In the genomic region with DNA sequence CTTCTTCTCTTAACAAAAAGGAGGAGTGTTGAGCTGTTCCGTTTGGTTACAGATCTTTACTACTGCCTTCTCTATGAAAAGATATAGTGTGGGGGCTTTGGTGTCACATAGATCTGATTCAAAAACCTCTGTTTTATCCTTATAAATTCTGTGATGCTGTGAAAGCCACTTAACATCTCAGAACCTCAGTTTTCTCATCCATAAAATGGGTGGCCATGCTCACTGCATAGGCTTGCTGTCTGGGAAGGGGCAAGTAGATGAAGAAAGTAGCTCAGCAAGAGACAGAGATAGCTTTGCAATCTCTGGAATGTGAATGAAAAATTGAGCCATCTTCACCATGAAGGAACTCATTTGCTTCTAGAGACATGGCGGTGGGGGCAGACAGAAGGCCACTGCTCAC, we compare ENCODE assay signal across 25 cellular contexts. TPM values are rescaled to one million over a fixed set of nuclear protein-coding genes. Genes with fewer than 3 reads are reported as not detected.
DNase-seq lines count a peak whose midpoint lies in the region; ATAC-seq, FAIRE-seq and TF ChIP-seq lines count a peak whose summit lies in the region.
"Had no signal": no experiment of that assay in that cellular context is flagged by ENCODE, and none has a peak within 500 bp of the region (broad histone marks: within the 10 kb centered on the region; RNA-seq: fewer than 3 reads in every experiment).

No MANE protein-coding gene starts in this region.

- CTCF ChIA-PET in activated CD8-positive, alpha-beta memory T cell treated with anti-CD3 and anti-CD28 coated beads, Interleukin-2, amount 10 ng/mL, durations not matched to agents 7 days and 5 days (lab: Charles Lee): interaction anchor here (1.0 kb wide), 1 partner anchor 25 kb away, joined by 4 read pairs; no protein-coding TSS in a partner anchor
- CTCF ChIA-PET in HepG2 (lab: Yijun Ruan, JAX; ENCODE audit: low intra/inter-chr PET ratio, low total read pairs): no interaction called here
- CTCF ChIA-PET in K562 (lab: Yijun Ruan, JAX; ENCODE audit: low intra/inter-chr PET ratio): no interaction called here
- CTCF ChIA-PET in SK-N-SH (lab: Yijun Ruan, JAX): interaction anchor here (1.1 to 1.6 kb wide), 4 partner anchors 20 to 38 kb away, joined by 3 to 6 read pairs (median 5); no protein-coding TSS in a partner anchor

- no peaks in the 10 kb centered on the region for H3K4me1 Mint-ChIP-seq in activated CD8-positive, alpha-beta memory T cell treated with anti-CD3 and anti-CD28 coated beads, Interleukin-2, amount 10 ng/mL, durations not matched to agents 7 days and 5 days
- H3K4me1 Mint-ChIP-seq: B cell; CD8-positive, alpha-beta memory T cell had no signal

- POLR2A ChIA-PET in HepG2 (lab: Yijun Ruan, JAX): no interaction called here
- POLR2A ChIA-PET in K562 (lab: Yijun Ruan, JAX): no interaction called here
- POLR2A ChIA-PET in SK-N-SH (lab: Yijun Ruan, JAX): no interaction called here

- no peak overlapping the region for H3K27ac ChIP-seq in HepG2 (ENCODE audit: extremely low read length, insufficient read depth, low read length)
- H3K27ac ChIP-seq in right lobe of liver: no peak overlapping the region
- no peak overlapping the region for H3K27ac ChIP-seq in K562 (ENCODE audit: extremely low read depth, low read depth, low read length)
- no peak overlapping the region for H3K27ac ChIP-seq in SK-N-SH (ENCODE audit: low read depth in 2 of 2, low read length in 1 of 2)
- H3K27ac ChIP-seq: 22Rv1; BLaER1 treated with 17β-estradiol and CSF1 and Interleukin-3, amounts not matched to agents 10 nM and 100 nM had no signal

- H3K9ac ChIP-seq in HepG2 (ENCODE audit: insufficient read depth, low read depth, low read length) (no peak overlapping the region), K562 (ENCODE audit: insufficient read depth in 1 of 2, low read depth in 2 of 2, low read length in 2 of 2) (no peak overlapping the region), SK-N-SH (no peak overlapping the region)
- H3K9ac ChIP-seq: BLaER1 treated with 17β-estradiol and CSF1 and Interleukin-3, amounts not matched to agents 10 nM and 100 nM had no signal

- H4K20me1 ChIP-seq in HepG2 (ENCODE audit: insufficient read depth, low read length): no peaks in the 10 kb centered on the region
- H4K20me1 ChIP-seq in K562 (replicated peaks; ENCODE audit: control insufficient read depth, insufficient read depth, low read length): no peaks in the 10 kb centered on the region
- H4K20me1 ChIP-seq in SK-N-SH (ENCODE audit: insufficient read depth): no peaks in the 10 kb centered on the region
- H4K20me1 ChIP-seq: BLaER1 treated with 17β-estradiol and CSF1 and Interleukin-3, amounts not matched to agents 10 nM and 100 nM had no signal

- ATAC-seq in activated CD8-positive, alpha-beta memory T cell treated with anti-CD3 and anti-CD28 coated beads, Interleukin-2, amount 10 ng/mL, durations not matched to agents 7 days and 5 days: no peak
- ATAC-seq in HepG2: no peak
- no peak for ATAC-seq in right lobe of liver
- no peak for ATAC-seq in K562
- no peak for ATAC-seq in GM18498 (IDR thresholded peaks at IDR 0.05; ENCODE audit: unreplicated experiment)
- ATAC-seq: GM12878 had no signal

- peaks cover 5% of the 10 kb centered on the region for H3K27me3 Mint-ChIP-seq in activated CD8-positive, alpha-beta memory T cell treated with anti-CD3 and anti-CD28 coated beads, Interleukin-2, amount 10 ng/mL, durations not matched to agents 7 days and 5 days
- H3K27me3 Mint-ChIP-seq: CD4-positive, alpha-beta T cell had no signal

- intact Hi-C loops in HepG2 (cut with micrococcal nuclease; ENCODE audit: unreplicated experiment) (no loop called here), right lobe of liver (cut with DNase I) (no loop called here), K562 (cut with micrococcal nuclease) (no loop called here)

- TF ChIP-seq EP300 in HepG2 (IDR thresholded peaks at IDR 0.05; ENCODE audit: low read depth in 2 of 2, low read length in 2 of 2) (no peak), HepG2 (CRISPR knock-in tag; IDR thresholded peaks at IDR 0.05; ENCODE audit: borderline replicate concordance) (no peak), K562 (IDR thresholded peaks at IDR 0.05; ENCODE audit: low read length) (no peak), SK-N-SH (IDR thresholded peaks at IDR 0.05; ENCODE audit: borderline replicate concordance in 1 of 2, low read depth in 1 of 2, low read length in 1 of 2) (no peak)

- H3K4me3 Mint-ChIP-seq in activated CD8-positive, alpha-beta memory T cell treated with anti-CD3 and anti-CD28 coated beads, Interleukin-2, amount 10 ng/mL, durations not matched to agents 7 days and 5 days: no peak overlapping the region
- H3K4me3 Mint-ChIP-seq: B cell; CD14-positive monocyte; CD4-positive, alpha-beta T cell; CD8-positive, alpha-beta memory T cell had no signal

- no peaks in the 10 kb centered on the region for H3K36me3 ChIP-seq in HepG2 (replicated peaks in 1 of 2; ENCODE audit: control insufficient read depth in 1 of 2, insufficient read depth in 2 of 2, low read length in 2 of 2)
- H3K36me3 ChIP-seq in right lobe of liver: no peaks in the 10 kb centered on the region
- H3K36me3 ChIP-seq in K562 (ENCODE audit: control insufficient read depth, insufficient read depth, low read length): no peaks in the 10 kb centered on the region
- no peaks in the 10 kb centered on the region for H3K36me3 ChIP-seq in SK-N-SH (replicated peaks in 1 of 2; ENCODE audit: control insufficient read depth in 1 of 2, insufficient read depth in 2 of 2, low read length in 1 of 2)
- H3K36me3 ChIP-seq: BLaER1 treated with 17β-estradiol and CSF1 and Interleukin-3, amounts not matched to agents 10 nM and 100 nM had no signal

- no peak for TF ChIP-seq CTCF in HepG2 (CRISPR knock-in tag; IDR thresholded peaks at IDR 0.05)
- TF ChIP-seq CTCF in right lobe of liver (IDR thresholded peaks at IDR 0.05): no peak
- TF ChIP-seq CTCF in K562 (IDR thresholded peaks at IDR 0.05 in 2 of 3, conservative IDR thresholded peaks at IDR 0.05 in 1 of 3; ENCODE audit: insufficient read depth in 2 of 3, low read depth in 1 of 3, low read length in 3 of 3): no peak
- TF ChIP-seq CTCF in SK-N-SH (IDR thresholded peaks at IDR 0.05): no peak

- H2AFZ ChIP-seq in HepG2 (ENCODE audit: low read length) (no peak overlapping the region), K562 (ENCODE audit: low read depth, low read length) (no peak overlapping the region), SK-N-SH (ENCODE audit: low read depth) (no peak overlapping the region)

- WGBS in HepG2 (ENCODE audit: low lambda C conversion rate): 58% methylated on average over 2 of the region's 2 CpGs
- WGBS in right lobe of liver (ENCODE audit: insufficient coverage, low coverage, low lambda C conversion rate, missing lambda C conversion rate): no CpG with 5 or more reads among the region's 2 CpGs
- WGBS in K562 (ENCODE audit: insufficient coverage, low coverage, missing lambda C conversion rate): 78% methylated on average over 1 of the region's 2 CpGs
- WGBS in SK-N-SH (ENCODE audit: low lambda C conversion rate): 93% methylated on average over 2 of the region's 2 CpGs

- no peaks in the 10 kb centered on the region for H3F3A ChIP-seq in SK-N-SH (replicated peaks; ENCODE audit: insufficient read depth)

- BruUV-seq in HepG2 (replicated peaks; lab: Mats Ljungman, UMichigan): no TSS peak
- no TSS peak for BruUV-seq in K562 (replicated peaks; lab: Mats Ljungman, UMichigan)

- H3K4me3 ChIP-seq in HepG2 (replicated peaks in 1 of 3; ENCODE audit: insufficient read depth in 1 of 3, low read depth in 2 of 3, low read length in 3 of 3) (no peak overlapping the region), right lobe of liver (no peak overlapping the region), K562 (no peak overlapping the region), SK-N-SH (ENCODE audit: low read depth in 2 of 2, low read length in 1 of 2) (no peak overlapping the region)
- H3K4me3 ChIP-seq: BLaER1 treated with 17β-estradiol and CSF1 and Interleukin-3, amounts not matched to agents 10 nM and 100 nM; GM12878 had no signal

- no peaks in the 10 kb centered on the region for H3K9me2 ChIP-seq in SK-N-SH

- H3K36me3 Mint-ChIP-seq in activated CD8-positive, alpha-beta memory T cell treated with anti-CD3 and anti-CD28 coated beads, Interleukin-2, amount 10 ng/mL, durations not matched to agents 7 days and 5 days: no peaks in the 10 kb centered on the region

- no peaks in the 10 kb centered on the region for H3K9me1 ChIP-seq in K562 (ENCODE audit: control insufficient read depth, insufficient read depth, low read length)

- H3K79me2 ChIP-seq in HepG2 (ENCODE audit: insufficient read depth, low read length) (no peaks in the 10 kb centered on the region), K562 (ENCODE audit: control insufficient read depth, insufficient read depth, low read length) (no peaks in the 10 kb centered on the region), SK-N-SH (ENCODE audit: insufficient read depth) (no peaks in the 10 kb centered on the region)

- peaks cover 3 to 35% of the 10 kb centered on the region in 2 experiments; a peak in 4 of 5 replicates for H3K27me3 ChIP-seq in HepG2 (ENCODE audit: control insufficient read depth in 1 of 2, insufficient read depth in 2 of 2, low read length in 2 of 2)
- H3K27me3 ChIP-seq in right lobe of liver: no peaks in the 10 kb centered on the region
- no peaks in the 10 kb centered on the region for H3K27me3 ChIP-seq in K562 (ENCODE audit: control insufficient read depth in 2 of 2, insufficient read depth in 2 of 2, low read length in 2 of 2)
- no peaks in the 10 kb centered on the region for H3K27me3 ChIP-seq in SK-N-SH (ENCODE audit: insufficient read depth)
- H3K27me3 ChIP-seq: BLaER1 treated with 17β-estradiol and CSF1 and Interleukin-3, amounts not matched to agents 10 nM and 100 nM had no signal

- H3K9me3 ChIP-seq in HepG2 (ENCODE audit: low read length): no peaks in the 10 kb centered on the region
- H3K9me3 ChIP-seq in right lobe of liver: no peaks in the 10 kb centered on the region
- H3K9me3 ChIP-seq in K562 (replicated peaks; ENCODE audit: control insufficient read depth, insufficient read depth, low read depth, low read length): no peaks in the 10 kb centered on the region
- H3K9me3 ChIP-seq in SK-N-SH: no peaks in the 10 kb centered on the region

- H3K27ac Mint-ChIP-seq in activated CD8-positive, alpha-beta memory T cell treated with anti-CD3 and anti-CD28 coated beads, Interleukin-2, amount 10 ng/mL, durations not matched to agents 7 days and 5 days: no peak overlapping the region
- H3K27ac Mint-ChIP-seq: B cell; CD4-positive, alpha-beta T cell had no signal

- in situ Hi-C loops in HepG2 (cut with HindIII; ENCODE audit: extremely low pct_ligation_motif_present, low pct_unique_long_range_greater_than_20kb): no loop called here
- in situ Hi-C loops in K562 (cut with MboI): no loop called here

- TF ChIP-seq POLR2A in HepG2 (IDR thresholded peaks at IDR 0.05; ENCODE audit: insufficient read depth in 1 of 2, low read depth in 2 of 2, low read length in 2 of 2): no peak
- TF ChIP-seq POLR2A in right lobe of liver (IDR thresholded peaks at IDR 0.05): no peak
- no peak for TF ChIP-seq POLR2A in K562 (conservative IDR thresholded peaks at IDR 0.05)

- FAIRE-seq in HepG2 (lab: Jason Lieb, UNC) (no peak), K562 (lab: Jason Lieb, UNC) (no peak)
- FAIRE-seq: A204.1, D721Med, GM12878, GM18507 had no signal

- H3K4me2 ChIP-seq in HepG2 (ENCODE audit: low read depth, low read length): no peak overlapping the region
- H3K4me2 ChIP-seq in K562 (ENCODE audit: insufficient read depth, low read length): no peak overlapping the region
- H3K4me2 ChIP-seq in SK-N-SH: no peak overlapping the region

- TF ChIP-seq RAD21 in HepG2 (CRISPR knock-in tag; IDR thresholded peaks at IDR 0.05): no peak
- TF ChIP-seq RAD21 in K562 (CRISPR knock-in tag; conservative IDR thresholded peaks at IDR 0.05 in 1 of 2, IDR thresholded peaks at IDR 0.05 in 1 of 2): no peak
- TF ChIP-seq RAD21 in SK-N-SH (IDR thresholded peaks at IDR 0.05; ENCODE audit: low read length): no peak

- peak; percentile 37 for DNase-seq in activated CD8-positive, alpha-beta memory T cell treated with anti-CD3 and anti-CD28 coated beads for 24 hours
- no peak for DNase-seq in activated CD8-positive, alpha-beta memory T cell treated with anti-CD3 and anti-CD28 coated beads, Interleukin-2, amount 10 ng/mL, durations not matched to agents 7 days and 5 days
- no peak for DNase-seq in HepG2 (ENCODE audit: low spot score)
- DNase-seq in right lobe of liver: no peak
- DNase-seq in K562 (ENCODE audit: extremely low read depth in 1 of 4, low spot score in 3 of 4): no peak
- peak; percentile 7 for DNase-seq in ureter (ENCODE audit: low spot score)
- no peak for DNase-seq in SK-N-SH
- DNase-seq: CD4-positive, alpha-beta T cell; CD8-positive, alpha-beta memory T cell; DMS 273 treated with DMSO at 0.1 percent for 48 hours; DMS79; EL; GDM1; GOT3; H7; HCEC 1CT had no signal

- H3K4me1 ChIP-seq in HepG2 (ENCODE audit: insufficient read depth, low read length) (no peaks in the 10 kb centered on the region), right lobe of liver (no peaks in the 10 kb centered on the region), K562 (replicated peaks in 1 of 2; ENCODE audit: control insufficient read depth in 2 of 2, insufficient read depth in 2 of 2, low read length in 2 of 2) (peaks cover 8 to 27% of the 10 kb centered on the region in 2 experiments), SK-N-SH (ENCODE audit: control insufficient read depth in 1 of 2, insufficient read depth in 2 of 2, low read depth in 1 of 2, low read length in 1 of 2) (peaks cover 0 to 12% of the 10 kb centered on the region in 2 experiments; a peak in 1 of 4 replicates)

- no peaks in the 10 kb centered on the region for H3K9me3 Mint-ChIP-seq in activated CD8-positive, alpha-beta memory T cell treated with anti-CD3 and anti-CD28 coated beads, Interleukin-2, amount 10 ng/mL, durations not matched to agents 7 days and 5 days (ENCODE audit: low read depth)
- H3K9me3 Mint-ChIP-seq: CD4-positive, alpha-beta T cell; CD8-positive, alpha-beta memory T cell had no signal

RNA-seq across cellular contexts. Expression of gene RNF24, which starts 31.6 kb away (rescaled TPM):
- total RNA-seq in activated CD8-positive, alpha-beta memory T cell treated with anti-CD3 and anti-CD28 coated beads, Interleukin-2, amount 10 ng/mL, durations not matched to agents 7 days and 5 days: 10 to 100 TPM; 10.5 to 13.6 TPM
- 2.4 and 2.9 TPM in 2 replicates for total RNA-seq in HepG2 (2016; rRNA removed; fragmentation: Illumina TruSeq; extraction: Trizol)
- total RNA-seq in HepG2 (2016; cell fraction: cytosol; rRNA removed; fragmentation: Illumina TruSeq; extraction: Trizol; ENCODE audit: low read depth): 1.3 and 1.6 TPM in 2 replicates
- 2.4 and 2.9 TPM in 2 replicates for total RNA-seq in HepG2 (2016; cell fraction: insoluble cytoplasmic fraction; rRNA removed; fragmentation: Illumina TruSeq; extraction: Trizol)
- 2.8 and 3.3 TPM in 2 replicates for total RNA-seq in HepG2 (2016; cell fraction: membrane; rRNA removed; fragmentation: Illumina TruSeq; extraction: Trizol)
- 3.7 and 4.2 TPM in 2 replicates for total RNA-seq in HepG2 (2016; cell fraction: nucleus; rRNA removed; fragmentation: Illumina TruSeq; extraction: Trizol)
- 10.4 TPM in 2 replicates for polyA plus RNA-seq in HepG2 (2011; rRNA removed)
- 8.1 and 10.3 TPM in 2 replicates for polyA plus RNA-seq in HepG2 (2011; cell fraction: cytosol; rRNA removed)
- 10.7 and 11.5 TPM in 2 replicates for polyA plus RNA-seq in HepG2 (2011; cell fraction: nucleus; rRNA removed)
- 9.7 and 9.9 TPM in 2 replicates for polyA plus RNA-seq in HepG2 (2012)
- 2.5 and 3.5 TPM in 2 replicates for polyA plus RNA-seq in HepG2 (2016; cell fraction: cytosol; fragmentation: Illumina TruSeq; extraction: Trizol; ENCODE audit: low read depth)
- 3.0 and 3.3 TPM in 2 replicates for polyA plus RNA-seq in HepG2 (2016; cell fraction: insoluble cytoplasmic fraction; fragmentation: Illumina TruSeq; extraction: Trizol; ENCODE audit: low read depth)
- polyA plus RNA-seq in HepG2 (2016; cell fraction: membrane; fragmentation: Illumina TruSeq; extraction: Trizol; ENCODE audit: low read depth): 3.9 and 4.1 TPM in 2 replicates
- 5.8 and 6.3 TPM in 2 replicates for polyA plus RNA-seq in HepG2 (2016; cell fraction: nucleus; fragmentation: Illumina TruSeq; extraction: Trizol; ENCODE audit: insufficient read depth, low read depth)
- polyA minus RNA-seq in HepG2 (2011; rRNA and poly(A)+ RNA removed; ENCODE audit: low replicate concordance): 12.7 and 15.9 TPM in 2 replicates
- polyA minus RNA-seq in HepG2 (2011; cell fraction: cytosol; rRNA and poly(A)+ RNA removed): 9.9 and 12.7 TPM in 2 replicates
- polyA minus RNA-seq in HepG2 (2011; cell fraction: nucleus; rRNA and poly(A)+ RNA removed): 7.1 and 8.6 TPM in 2 replicates
- total RNA-seq in right lobe of liver: 1 to 10 TPM; 1.1 to 8.7 (median 2.2) TPM
- 44.6 and 48.3 TPM in 2 replicates for total RNA-seq in K562 (2011; cell fraction: chromatin; rRNA removed; ENCODE audit: low replicate concordance)
- 26.7 and 28.9 TPM in 2 replicates for total RNA-seq in K562 (2011; cell fraction: nucleolus; rRNA removed)
- 56.0 and 88.0 TPM in 2 replicates for total RNA-seq in K562 (2011; cell fraction: nucleoplasm; rRNA removed)
- total RNA-seq in K562 (2014; rRNA removed): 15.7 and 17.3 TPM in 2 replicates
- total RNA-seq in K562 (2014; rRNA removed; fragmentation: Illumina TruSeq; extraction: Trizol): 18.8 and 20.3 TPM in 2 replicates
- total RNA-seq in K562 (2015; rRNA removed; fragmentation: Illumina TruSeq; extraction: Trizol): 14.1 and 14.7 TPM in 2 replicates
- 42.6 and 51.9 TPM in 2 replicates for total RNA-seq in K562 (2021)
- polyA plus RNA-seq in K562 (2011; rRNA removed): 23.1 and 43.4 TPM in 2 replicates
- 24.8 and 52.3 TPM in 2 replicates for polyA plus RNA-seq in K562 (2011; cell fraction: cytosol; rRNA removed)
- polyA plus RNA-seq in K562 (2011; cell fraction: nucleus; rRNA removed): 39.0 and 49.3 TPM in 2 replicates
- polyA plus RNA-seq in K562 (2012): 22.7 and 30.7 TPM in 2 replicates
- 33.9 and 35.5 TPM in 2 replicates for polyA plus RNA-seq in K562 (2014; fragmentation: Illumina TruSeq; extraction: Trizol)
- polyA plus RNA-seq in K562 (2014; fragmentation: Nextera tagmentation; extraction: Ambion mirVana): 10 to 100 TPM; 10.1 to 21.8 TPM
- 21.0 and 22.4 TPM in 2 replicates for polyA plus RNA-seq in K562 (2014; rRNA removed)
- 19.7 and 35.1 TPM in 2 replicates for polyA minus RNA-seq in K562 (2011; rRNA and poly(A)+ RNA removed)
- polyA minus RNA-seq in K562 (2011; cell fraction: cytosol; rRNA and poly(A)+ RNA removed): 25.3 and 46.8 TPM in 2 replicates
- polyA minus RNA-seq in K562 (2011; cell fraction: nucleus; rRNA and poly(A)+ RNA removed): 10.1 and 22.5 TPM in 2 replicates
- total RNA-seq in ureter: 15.9 TPM
- polyA plus RNA-seq in SK-N-SH (2012; rRNA removed): 6.9 and 7.9 TPM in 2 replicates
- 7.3 and 8.1 TPM in 2 replicates for polyA plus RNA-seq in SK-N-SH (2012; cell fraction: cytosol; rRNA removed)
- polyA plus RNA-seq in SK-N-SH (2012; cell fraction: nucleus; rRNA removed): 9.7 and 9.9 TPM in 2 replicates

Comparison
In these comparisons a context has a peak if more than half of its experiments do, and no peak if none do; other contexts are left out.
1. DNase-seq: peak in activated CD8-positive, alpha-beta memory T cell treated with anti-CD3 and anti-CD28 coated beads for 24 hours (single experiment) and ureter (single experiment); none in activated CD8-positive, alpha-beta memory T cell treated with anti-CD3 and anti-CD28 coated beads, Interleukin-2, amount 10 ng/mL, durations not matched to agents 7 days and 5 days (single experiment), HepG2 (single experiment), right lobe of liver (0 of 3), K562 (0 of 4) and SK-N-SH (single experiment).
2. CTCF ChIA-PET loops: an anchor here in activated CD8-positive, alpha-beta memory T cell treated with anti-CD3 and anti-CD28 coated beads, Interleukin-2, amount 10 ng/mL, durations not matched to agents 7 days and 5 days (1.0 kb wide) and SK-N-SH (1.1 to 1.6 kb wide); none called in HepG2 and K562.